8 cellular contexts compared by ENCODE assay signal in the genomic region with DNA sequence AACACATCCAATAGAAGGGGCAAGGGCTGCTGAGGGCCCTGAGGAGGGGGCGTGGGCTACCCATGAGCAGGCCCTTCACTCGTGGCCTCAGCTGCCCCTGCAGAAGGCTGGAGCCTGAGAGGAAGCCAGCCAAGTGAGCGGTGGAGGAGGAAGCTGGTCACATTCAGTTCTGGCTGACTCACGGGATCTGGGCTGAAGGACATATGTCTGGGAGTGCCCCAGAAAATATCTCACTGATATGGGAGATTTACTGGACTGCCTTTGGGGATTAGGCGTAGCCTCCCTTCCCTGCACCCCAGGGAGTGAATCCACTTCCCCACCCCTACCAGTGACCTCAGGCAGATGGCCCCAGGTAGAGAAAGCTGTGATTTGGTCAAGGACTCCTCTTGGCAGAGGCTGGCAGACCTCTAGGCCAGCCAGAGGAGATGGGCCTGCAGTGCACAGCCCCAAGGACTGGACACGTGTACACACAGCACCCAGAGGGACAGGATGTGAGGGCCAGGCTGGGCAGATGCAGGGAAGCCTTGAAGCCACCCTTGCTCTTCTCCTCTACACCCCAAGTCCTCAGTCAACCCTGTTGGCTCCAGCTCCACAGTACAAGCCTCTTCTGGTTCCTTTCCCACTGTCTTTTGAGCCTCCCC. TPM values are rescaled to one million over a fixed set of nuclear protein-coding genes. Genes with fewer than 3 reads are reported as not detected.
DNase-seq lines count a peak whose midpoint lies in the region; ATAC-seq and TF ChIP-seq lines count a peak whose summit lies in the region.

No MANE protein-coding gene starts in this region.

- ATAC-seq in GM18519 (IDR thresholded peaks at IDR 0.05; ENCODE audit: low FRiP score, unreplicated experiment) = no peak
- no peak for ATAC-seq in CD8-positive, alpha-beta T cell

- no peak for TF ChIP-seq CTCF in coronary artery (IDR thresholded peaks at IDR 0.05)
- no peak for TF ChIP-seq CTCF in CD8-positive, alpha-beta T cell (IDR thresholded peaks at IDR 0.05)

- H3K9me3 Mint-ChIP-seq in CD8-positive, alpha-beta T cell = peaks cover 6% of the 10 kb centered on the region

- CTCF ChIA-PET in CD8-positive, alpha-beta T cell (lab: Charles Lee) = interaction anchor here (1.6 kb wide), 1 partner anchor 11 kb away, joined by 3 read pairs; no protein-coding TSS in a partner anchor

- no peak overlapping the region for H3K27ac Mint-ChIP-seq in CD8-positive, alpha-beta T cell

- DNase-seq in AG08395 (ENCODE audit: low spot score) = peak; percentile 81
- DNase-seq in NCI-H226 = peak; percentile 90
- no peak for DNase-seq in coronary artery (ENCODE audit: low spot score)
- DNase-seq in mucosa of gallbladder (ENCODE audit: low spot score) = peak; percentile 42
- no peak for DNase-seq in CD8-positive, alpha-beta T cell
- no peak for DNase-seq in NCI-H1092 (lab: John Stamatoyannopoulos, UW)
- DNase-seq in NCI-H1105 (lab: John Stamatoyannopoulos, UW) = no peak

- intact Hi-C loops in CD8-positive, alpha-beta T cell (cut with DNase I, micrococcal nuclease) = loop anchor here in 1 of 2 experiments (10.0 kb wide), 1 partner anchor 883 kb away; no protein-coding TSS in a partner anchor

- H3K4me1 Mint-ChIP-seq in CD8-positive, alpha-beta T cell (ENCODE audit: low read depth) = peaks cover 61% of the 10 kb centered on the region

- H3K4me3 Mint-ChIP-seq in CD8-positive, alpha-beta T cell = no peak overlapping the region

- no peaks in the 10 kb centered on the region for H3K36me3 ChIP-seq in CD8-positive, alpha-beta T cell (ENCODE audit: insufficient read depth, low read length)

- H3K4me3 ChIP-seq in coronary artery = no peak overlapping the region
- no peak overlapping the region for H3K4me3 ChIP-seq in CD8-positive, alpha-beta T cell (ENCODE audit: low read depth, low read length)

- H3K27me3 Mint-ChIP-seq in CD8-positive, alpha-beta T cell (ENCODE audit: low read depth) = no peaks in the 10 kb centered on the region

- POLR2A ChIA-PET in CD8-positive, alpha-beta T cell (lab: Charles Lee) = interaction anchor here (0.6 to 1.3 kb wide), 2 partner anchors 8 to 86 kb away, joined by 3 to 9 read pairs; no protein-coding TSS in a partner anchor

- H3K9me3 ChIP-seq in CD8-positive, alpha-beta T cell (ENCODE audit: low read length) = peaks cover 6% of the 10 kb centered on the region

- H3K36me3 Mint-ChIP-seq in CD8-positive, alpha-beta T cell = peaks cover 9% of the 10 kb centered on the region

- no peaks in the 10 kb centered on the region for H3K27me3 ChIP-seq in CD8-positive, alpha-beta T cell (ENCODE audit: insufficient read depth, low read length)

- H3K27ac ChIP-seq in coronary artery = peak overlapping the region; percentile 81 to 88
- no peak overlapping the region for H3K27ac ChIP-seq in CD8-positive, alpha-beta T cell (ENCODE audit: low read depth, low read length)

- H3K4me1 ChIP-seq in CD8-positive, alpha-beta T cell (ENCODE audit: insufficient read depth, low read length) = peaks cover 50% of the 10 kb centered on the region

RNA-seq across cellular contexts. Expression of gene ANKDD1A, which starts 14.2 kb away (rescaled TPM):
- 3.5 TPM for total RNA-seq in mucosa of gallbladder
- 1 to 10 TPM; 3.6 to 4.1 TPM for total RNA-seq in CD8-positive, alpha-beta T cell

RNA-seq across cellular contexts. Expression of gene PLEKHO2, which starts 55.8 kb away (rescaled TPM):
- total RNA-seq in mucosa of gallbladder = 31.5 TPM
- total RNA-seq in CD8-positive, alpha-beta T cell = 1 to 10 TPM; 7.9 to 8.2 TPM

Comparison
In these comparisons a context has a peak if more than half of its experiments do, and no peak if none do; other contexts are left out.
1. DNase-seq: peak in AG08395 (single experiment), NCI-H226 (single experiment) and mucosa of gallbladder (single experiment); none in coronary artery (single experiment), CD8-positive, alpha-beta T cell (0 of 7), NCI-H1092 (single experiment) and NCI-H1105 (single experiment).